In the genomic region with DNA sequence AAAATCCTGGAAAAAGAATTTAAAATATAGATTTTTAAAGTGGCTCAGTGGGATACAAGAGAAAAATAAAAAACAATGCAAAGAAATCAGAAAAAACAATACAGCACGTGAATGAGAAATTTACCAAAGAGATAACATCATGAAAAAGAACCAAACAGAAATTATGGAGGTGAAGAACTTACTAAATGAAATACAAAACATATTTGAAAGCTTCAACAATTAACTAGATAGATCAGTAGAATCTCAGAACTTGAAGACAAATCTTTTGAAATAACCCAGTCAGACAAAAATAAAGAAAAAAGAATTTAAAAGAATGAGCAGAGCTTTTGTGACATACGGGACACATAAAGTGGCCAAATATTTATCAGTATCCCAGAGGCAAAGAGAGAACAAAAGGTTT, we compare ENCODE assay signal across 25 cellular contexts.
"Had no signal": no experiment of that assay in that cellular context is flagged by ENCODE, and none has a peak within 500 bp of the region (broad histone marks: within the 10 kb centered on the region; RNA-seq: fewer than 3 reads in every experiment).

No MANE protein-coding gene starts in this region.

- H3K4me1 ChIP-seq: gastrocnemius medialis had no signal

- H3K36me3 ChIP-seq: brain microvascular endothelial cell, gastrocnemius medialis had no signal

- DNase-seq: activated CD4-positive, alpha-beta memory T cell treated with anti-CD3 and anti-CD28 coated beads for 36 hours; activated CD4-positive, alpha-beta T cell treated with anti-CD3 and anti-CD28 coated beads for 36 hours; activated CD4-positive, alpha-beta T cell treated with anti-CD3 and anti-CD28 coated beads, Interleukin-2, amount 10 ng/mL, durations not matched to agents 24 days and 14 days; activated CD4-positive, CD25-positive, alpha-beta regulatory T cell; activated CD4-positive, CD25-positive, alpha-beta regulatory T cell treated with anti-CD3 and anti-CD28 coated beads, Interleukin-2, amount 50 U/mL, for 72 hours; activated CD8-positive, alpha-beta memory T cell treated with anti-CD3 and anti-CD28 coated beads, Interleukin-2, amount 10 ng/mL, durations not matched to agents 7 days and 5 days; activated CD8-positive, alpha-beta memory T cell treated with anti-CD3 and anti-CD28 coated beads, Interleukin-2, amount 50 U/mL, for 4 hours; activated CD8-positive, alpha-beta T cell treated with anti-CD3 and anti-CD28 coated beads, Interleukin-2, amount 10 ng/mL, durations not matched to agents 7 days and 5 days; activated effector memory CD4-positive, alpha-beta T cell treated with anti-CD3 and anti-CD28 coated beads, Interleukin-2, amount 50 U/mL, for 16 hours; activated naive CD4-positive, alpha-beta T cell treated with anti-CD3 and anti-CD28 coated beads, Interleukin-2, amount 10 ng/mL, durations not matched to agents 7 days and 5 days; activated naive CD8-positive, alpha-beta T cell treated with anti-CD3 and anti-CD28 coated beads, Interleukin-2, amount 10 ng/mL, durations not matched to agents 7 days and 5 days; activated T-cell treated with anti-CD3 and anti-CD28 coated beads, Interleukin-2, amount 50 U/mL, for 1 hour; activated T-cell treated with anti-CD3 and anti-CD28 coated beads, Interleukin-2, amount 50 U/mL, for 48 hours; amniotic stem cell; anterior cingulate cortex; brain microvascular endothelial cell; dorsolateral prefrontal cortex; effector memory CD4-positive, alpha-beta T cell; endodermal cell; foreskin fibroblast; gastrocnemius medialis; glutamatergic neuron had no signal

- H3K27ac ChIP-seq: brain microvascular endothelial cell, coronary artery, dorsolateral prefrontal cortex, gastrocnemius medialis had no signal

- FAIRE-seq: astrocyte, bronchial epithelial cell had no signal

- H3K4me3 ChIP-seq: coronary artery, dorsolateral prefrontal cortex, gastrocnemius medialis had no signal

- H3K27me3 ChIP-seq: brain microvascular endothelial cell, dorsolateral prefrontal cortex had no signal
